In the genomic region with DNA sequence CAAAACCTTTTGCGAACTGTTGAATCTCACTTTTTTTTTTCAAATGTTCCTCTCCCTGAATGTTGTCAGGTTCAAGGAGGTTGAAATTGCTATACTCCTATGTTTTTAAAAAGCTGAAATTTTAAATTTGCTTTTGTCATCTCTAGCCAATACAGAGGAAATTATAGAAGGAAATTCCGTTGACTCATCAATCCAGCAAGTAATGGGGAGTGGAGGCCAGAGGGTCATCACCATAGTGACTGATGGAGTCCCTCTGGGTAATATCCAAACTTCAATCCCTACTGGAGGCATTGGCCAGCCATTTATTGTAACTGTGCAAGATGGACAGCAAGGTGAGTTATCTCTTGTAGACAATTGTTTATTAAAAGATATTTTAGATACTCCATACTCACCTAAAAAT, we compare ENCODE assay signal across 1 cellular context.
TF ChIP-seq lines count a peak whose summit lies in the region.

No MANE protein-coding gene starts in this region.

TF ChIP-seq in SK-N-SH, 30 proteins besides CTCF, POLR2A, EP300 and RAD21:
- peak; percentile 34; the same call in 1 of the 2 replicates for TF ChIP-seq RXRA (IDR thresholded peaks at IDR 0.05; ENCODE audit: borderline replicate concordance, low read depth)
- no peak for TF ChIP-seq GABPA (IDR thresholded peaks at IDR 0.05; ENCODE audit: low read depth)
